In genomic region chr12:12934556-12934955, GRCh38 we compare ENCODE assay signal across 1 cellular context.
TF ChIP-seq lines count a peak whose summit lies in the region.

No MANE protein-coding gene starts in this region.

TF ChIP-seq in GM23338, 12 proteins besides CTCF, POLR2A, EP300 and RAD21 (continued from another document):
- no peak for TF ChIP-seq REST (IDR thresholded peaks at IDR 0.05; ENCODE audit: unreplicated experiment)
